Comparison of ENCODE assay signal across 8 cellular contexts in genomic region chr6:13397359-13398080, GRCh38.
DNase-seq lines count a peak whose midpoint lies in the region; ATAC-seq and TF ChIP-seq lines count a peak whose summit lies in the region.

No MANE protein-coding gene starts in this region.

- no peaks in the 10 kb centered on the region for H3K36me3 Mint-ChIP-seq in activated T-cell treated with anti-CD3 and anti-CD28 coated beads, Interleukin-2, amount 50 U/mL, for 4 hours (ENCODE audit: insufficient read depth)

- H3K9me3 ChIP-seq in Karpas-422 (ENCODE audit: low read length) (no peaks in the 10 kb centered on the region), esophagus muscularis mucosa (no peaks in the 10 kb centered on the region)

- no peak for TF ChIP-seq POLR2A in esophagus muscularis mucosa (IDR thresholded peaks at IDR 0.05; ENCODE audit: low read depth)

- H3K4me2 ChIP-seq in Karpas-422 (ENCODE audit: low read depth, low read length, poor library complexity, severe bottlenecking): peak overlapping the region; percentile 93

- H3K36me3 ChIP-seq in Karpas-422 (ENCODE audit: insufficient read depth, low read length): no peaks in the 10 kb centered on the region
- H3K36me3 ChIP-seq in esophagus muscularis mucosa: no peaks in the 10 kb centered on the region

- H3K4me1 ChIP-seq in Karpas-422 (ENCODE audit: low read length): peaks cover 91% of the 10 kb centered on the region
- H3K4me1 ChIP-seq in esophagus muscularis mucosa: peaks cover 40 to 55% (median 49%) of the 10 kb centered on the region in 4 donors

- peak overlapping the region; percentile 78 for H3K9ac ChIP-seq in Karpas-422 (ENCODE audit: low read length)

- H4K20me1 ChIP-seq in Karpas-422 (ENCODE audit: insufficient read depth, low read depth, low read length): no peaks in the 10 kb centered on the region

- TF ChIP-seq CTCF in esophagus muscularis mucosa (IDR thresholded peaks at IDR 0.05): peak in 2 of 3 experiments; percentile 10 to 28

- no peaks in the 10 kb centered on the region for H3K27me3 Mint-ChIP-seq in activated T-cell treated with anti-CD3 and anti-CD28 coated beads, Interleukin-2, amount 50 U/mL, for 4 hours (ENCODE audit: low read depth)

- no peak overlapping the region for H3K4me3 Mint-ChIP-seq in activated T-cell treated with anti-CD3 and anti-CD28 coated beads, Interleukin-2, amount 50 U/mL, for 4 hours

- H2AFZ ChIP-seq in Karpas-422 (ENCODE audit: low read length): no peak overlapping the region

- peak; percentile 85 for ATAC-seq in GM18498 (IDR thresholded peaks at IDR 0.05; ENCODE audit: unreplicated experiment)
- ATAC-seq in GM21786 (IDR thresholded peaks at IDR 0.05; ENCODE audit: unreplicated experiment): peak; percentile 72
- ATAC-seq in activated T-cell treated with anti-CD3 and anti-CD28 coated beads, Interleukin-2, amount 50 U/mL, for 4 hours: no peak

- peaks cover 54% of the 10 kb centered on the region for H3K79me2 ChIP-seq in Karpas-422 (ENCODE audit: low read length)

- H3K4me3 ChIP-seq in Karpas-422 (ENCODE audit: low read length): peak overlapping the region; percentile 60
- no peak overlapping the region for H3K4me3 ChIP-seq in esophagus muscularis mucosa

- no peaks in the 10 kb centered on the region for H3K9me2 ChIP-seq in Karpas-422 (replicated peaks; ENCODE audit: insufficient read depth, low read length)

- no peaks in the 10 kb centered on the region for H3K9me3 Mint-ChIP-seq in activated T-cell treated with anti-CD3 and anti-CD28 coated beads, Interleukin-2, amount 50 U/mL, for 4 hours

- H3K27me3 ChIP-seq in Karpas-422 (ENCODE audit: low read length): no peaks in the 10 kb centered on the region
- H3K27me3 ChIP-seq in esophagus muscularis mucosa: no peaks in the 10 kb centered on the region

- intact Hi-C loops in esophagus muscularis mucosa (cut with DNase I): no loop called here

- H3K4me1 Mint-ChIP-seq in activated T-cell treated with anti-CD3 and anti-CD28 coated beads, Interleukin-2, amount 50 U/mL, for 4 hours (ENCODE audit: low read depth): peaks cover 4% of the 10 kb centered on the region

- peak; percentile 98 for DNase-seq in Karpas-422
- no peak for DNase-seq in esophagus muscularis mucosa (ENCODE audit: extremely low spot score)
- no peak for DNase-seq in AG20443 (ENCODE audit: low spot score)
- no peak for DNase-seq in NCI-H748 (lab: John Stamatoyannopoulos, UW; ENCODE audit: unreplicated experiment)
- no peak for DNase-seq in activated T-cell treated with anti-CD3 and anti-CD28 coated beads, Interleukin-2, amount 50 U/mL, for 4 hours
- no peak for DNase-seq in COLO829 (ENCODE audit: low spot score)

- 65% methylated on average over 9 of the region's 9 CpGs for WGBS in esophagus muscularis mucosa

- TF ChIP-seq EP300 in esophagus muscularis mucosa (IDR thresholded peaks at IDR 0.05): no peak

- peak overlapping the region; percentile 100 for H3K27ac ChIP-seq in Karpas-422 (ENCODE audit: low read length)
- H3K27ac ChIP-seq in esophagus muscularis mucosa (replicated peaks in 1 of 4): peak overlapping the region in 3 of 4 donors; percentile 3 to 42 (median 34)

Comparison
In these comparisons a context has a peak if more than half of its experiments do, and no peak if none do; other contexts are left out.
1. ATAC-seq: peak in GM18498 (single experiment) and GM21786 (single experiment); none in activated T-cell treated with anti-CD3 and anti-CD28 coated beads, Interleukin-2, amount 50 U/mL, for 4 hours (0 of 2).